ENCODE assay signal across 1 cellular context in genomic region chr11:123006860-123007542, GRCh38.
TF ChIP-seq lines count a peak whose summit lies in the region.

No MANE protein-coding gene starts in this region.

TF ChIP-seq in SK-N-SH treated with all-trans-retinoic acid at 6 μM for 48 hours, 23 proteins besides CTCF, POLR2A, EP300 and RAD21 (continued from another document):
- TF ChIP-seq TSHZ2 (CRISPR knock-in tag; IDR thresholded peaks at IDR 0.05) (no peak), POU6F1 (CRISPR knock-in tag; IDR thresholded peaks at IDR 0.05; ENCODE audit: borderline replicate concordance, low read depth) (no peak), CSDC2 (CRISPR knock-in tag; IDR thresholded peaks at IDR 0.05) (no peak), RARB (CRISPR knock-in tag; IDR thresholded peaks at IDR 0.05) (no peak), ZC3H10 (CRISPR knock-in tag; IDR thresholded peaks at IDR 0.05) (no peak), ZFP3 (CRISPR knock-in tag; IDR thresholded peaks at IDR 0.05) (no peak), ZFP30 (CRISPR knock-in tag; IDR thresholded peaks at IDR 0.05) (no peak), PPARA (CRISPR knock-in tag; IDR thresholded peaks at IDR 0.05; ENCODE audit: borderline replicate concordance) (no peak), TCF4 (CRISPR knock-in tag; IDR thresholded peaks at IDR 0.05; ENCODE audit: borderline replicate concordance) (no peak), CREB5 (CRISPR knock-in tag; IDR thresholded peaks at IDR 0.05; ENCODE audit: low read depth) (no peak), ZNF8 (CRISPR knock-in tag; IDR thresholded peaks at IDR 0.05) (no peak), ZNF565 (CRISPR knock-in tag; conservative IDR thresholded peaks at IDR 0.05; ENCODE audit: low read depth) (no peak), ESRRG (CRISPR knock-in tag; IDR thresholded peaks at IDR 0.05) (no peak)
